Comparison of ENCODE assay signal across 13 cellular contexts in genomic region chr11:65880844-65881421, GRCh38. TPM values are rescaled to one million over a fixed set of nuclear protein-coding genes. Genes with fewer than 3 reads are reported as not detected.
DNase-seq lines count a peak whose midpoint lies in the region; ATAC-seq and TF ChIP-seq lines count a peak whose summit lies in the region.
"Had no signal": no experiment of that assay in that cellular context is flagged by ENCODE, and none has a peak within 500 bp of the region (broad histone marks: within the 10 kb centered on the region; RNA-seq: fewer than 3 reads in every experiment).

No MANE protein-coding gene starts in this region.

- WGBS in IMR-90 (ENCODE audit: extremely low coverage in 2 of 2, insufficient read length in 1 of 2), 2 experiments = 100% methylated on average over 1 of the region's 7 CpGs; no CpG with 5 or more reads in 1 of the 2 experiments

- H3K4me2 ChIP-seq in IMR-90 (ENCODE audit: low read depth, low read length) = no peak overlapping the region

- H2BK5ac ChIP-seq in IMR-90 (ENCODE audit: low read depth, low read length, poor library complexity, severe bottlenecking) = no peak overlapping the region

- peaks cover 9 to 32% of the 10 kb centered on the region in 2 experiments for H3K79me1 ChIP-seq in IMR-90 (ENCODE audit: low read depth in 1 of 2, low read length in 2 of 2)

- H3K27me3 ChIP-seq in IMR-90 (ENCODE audit: control insufficient read depth, insufficient read depth, low read length) = no peaks in the 10 kb centered on the region
- H3K27me3 ChIP-seq: testis had no signal

- no peak for TF ChIP-seq POLR2A in IMR-90 (IDR thresholded peaks at IDR 0.05; ENCODE audit: low read depth, low read length)

- H3K4me3 ChIP-seq in IMR-90 (ENCODE audit: insufficient read depth, low read depth, low read length) = no peak overlapping the region
- H3K4me3 ChIP-seq: testis had no signal

- H2BK15ac ChIP-seq in IMR-90 (ENCODE audit: low read depth, low read length) = no peak overlapping the region

- peak overlapping the region; percentile 32 for H2AFZ ChIP-seq in IMR-90 (replicated peaks; ENCODE audit: low read length, poor library complexity)

- H3K9me3 ChIP-seq in IMR-90 (ENCODE audit: control insufficient read depth, insufficient read depth, low read length) = no peaks in the 10 kb centered on the region
- H3K9me3 ChIP-seq: testis had no signal

- no peak overlapping the region for H4K5ac ChIP-seq in IMR-90 (ENCODE audit: low read depth, low read length)

- H4K20me1 ChIP-seq in IMR-90 (ENCODE audit: insufficient read depth, low read length) = peaks cover 12% of the 10 kb centered on the region; the same call in 1 of the 2 replicates

- H3K4me1 ChIP-seq in IMR-90 (ENCODE audit: control insufficient read depth, insufficient read depth, low read length) = no peaks in the 10 kb centered on the region; the same call in 1 of the 2 replicates
- H3K4me1 ChIP-seq: testis had no signal

- no peak for TF ChIP-seq CTCF in IMR-90 (conservative IDR thresholded peaks at IDR 0.05; ENCODE audit: low read depth, low read length)
- TF ChIP-seq CTCF in neural crest cell (conservative IDR thresholded peaks at IDR 0.05) = no peak

- no peak overlapping the region for H2BK120ac ChIP-seq in IMR-90 (ENCODE audit: low read depth, low read length)

- peaks cover 16% of the 10 kb centered on the region for H3K36me3 Mint-ChIP-seq in activated CD4-positive, alpha-beta T cell treated with anti-CD3 and anti-CD28 coated beads, Interleukin-2, amount 10 ng/mL, durations not matched to agents 24 days and 14 days (ENCODE audit: low read depth)
- H3K36me3 Mint-ChIP-seq in activated T-helper 17 cell treated with anti-CD3 and anti-CD28 coated beads, Interleukin-2, amount 50 U/mL, for 72 hours (ENCODE audit: low read depth) = peaks cover 27% of the 10 kb centered on the region
- peaks cover 4% of the 10 kb centered on the region for H3K36me3 Mint-ChIP-seq in neural crest cell (ENCODE audit: low read depth)

- peaks cover 34% of the 10 kb centered on the region for H3K36me3 ChIP-seq in IMR-90 (ENCODE audit: control insufficient read depth, insufficient read depth, low read length)

- POLR2A ChIA-PET in IMR-90 (lab: Charles Lee; ENCODE audit: unreplicated experiment) = no interaction called here

- peak overlapping the region in 1 of 2 experiments; percentile 28; a peak in 1 of 4 replicates for H4K8ac ChIP-seq in IMR-90 (ENCODE audit: low read depth in 2 of 2, low read length in 2 of 2)

- no peaks in the 10 kb centered on the region for H3K27me3 Mint-ChIP-seq in activated CD4-positive, alpha-beta T cell treated with anti-CD3 and anti-CD28 coated beads, Interleukin-2, amount 10 ng/mL, durations not matched to agents 24 days and 14 days
- H3K27me3 Mint-ChIP-seq in activated T-helper 17 cell treated with anti-CD3 and anti-CD28 coated beads, Interleukin-2, amount 50 U/mL, for 72 hours = no peaks in the 10 kb centered on the region
- no peaks in the 10 kb centered on the region for H3K27me3 Mint-ChIP-seq in neural crest cell (ENCODE audit: low read depth)

- H2AK5ac ChIP-seq in IMR-90 (ENCODE audit: low read depth, low read length) = peak overlapping the region; percentile 67

- peaks cover 34% of the 10 kb centered on the region for H3K4me1 Mint-ChIP-seq in activated CD4-positive, alpha-beta T cell treated with anti-CD3 and anti-CD28 coated beads, Interleukin-2, amount 10 ng/mL, durations not matched to agents 24 days and 14 days
- peaks cover 16% of the 10 kb centered on the region for H3K4me1 Mint-ChIP-seq in activated T-helper 17 cell treated with anti-CD3 and anti-CD28 coated beads, Interleukin-2, amount 50 U/mL, for 72 hours
- H3K4me1 Mint-ChIP-seq in neural crest cell = peaks cover 6% of the 10 kb centered on the region

- ATAC-seq in IMR-90 (ENCODE audit: low read depth) = no peak
- ATAC-seq in activated T-helper 17 cell treated with anti-CD3 and anti-CD28 coated beads, Interleukin-2, amount 50 U/mL, for 72 hours (replicated peaks) = peak; percentile 37
- ATAC-seq in HG02973 (IDR thresholded peaks at IDR 0.05; ENCODE audit: unreplicated experiment) = no peak

- 0 out of 2 replicates have a peak overlapping the region, but pooled peaks have one; percentile 21 for H3K14ac ChIP-seq in IMR-90 (replicated peaks; ENCODE audit: low read depth, low read length)

- no peak overlapping the region for H2BK20ac ChIP-seq in IMR-90 (ENCODE audit: low read depth, low read length)

- no peaks in the 10 kb centered on the region for H3K9me3 Mint-ChIP-seq in activated CD4-positive, alpha-beta T cell treated with anti-CD3 and anti-CD28 coated beads, Interleukin-2, amount 10 ng/mL, durations not matched to agents 24 days and 14 days
- no peaks in the 10 kb centered on the region for H3K9me3 Mint-ChIP-seq in activated T-helper 17 cell treated with anti-CD3 and anti-CD28 coated beads, Interleukin-2, amount 50 U/mL, for 72 hours
- no peaks in the 10 kb centered on the region for H3K9me3 Mint-ChIP-seq in neural crest cell

- no peak overlapping the region for H3K56ac ChIP-seq in IMR-90 (ENCODE audit: extremely low read depth, insufficient read depth, low read length)

- H3K4me3 Mint-ChIP-seq in activated CD4-positive, alpha-beta T cell treated with anti-CD3 and anti-CD28 coated beads, Interleukin-2, amount 10 ng/mL, durations not matched to agents 24 days and 14 days = peak overlapping the region; percentile 13
- peak overlapping the region; percentile 66 for H3K4me3 Mint-ChIP-seq in activated T-helper 17 cell treated with anti-CD3 and anti-CD28 coated beads, Interleukin-2, amount 50 U/mL, for 72 hours
- H3K4me3 Mint-ChIP-seq in neural crest cell = peak overlapping the region; percentile 62

- H3K27ac ChIP-seq in IMR-90 (ENCODE audit: insufficient read depth, low read length) = no peak overlapping the region
- H3K27ac ChIP-seq: epithelial cell of prostate, testis had no signal

- H3K9me1 ChIP-seq in IMR-90 (ENCODE audit: insufficient read depth, low read length) = peaks cover 8% of the 10 kb centered on the region

- intact Hi-C loops in activated CD4-positive, alpha-beta T cell treated with anti-CD3 and anti-CD28 coated beads, Interleukin-2, amount 10 ng/mL, durations not matched to agents 24 days and 14 days (cut with micrococcal nuclease) = no loop called here
- intact Hi-C loops in IMR-90 (cut with micrococcal nuclease) = no loop called here

- CTCF ChIA-PET in IMR-90 (lab: Yijun Ruan, JAX) = no interaction called here

- no peak overlapping the region for H3K18ac ChIP-seq in IMR-90 (ENCODE audit: low read depth, low read length)

- TF ChIP-seq RAD21 in IMR-90 (IDR thresholded peaks at IDR 0.05; ENCODE audit: low read length) = no peak

- dilution Hi-C loops in IMR-90 (cut with HindIII; ENCODE audit: low sequenced_read_pairs, unreplicated experiment) = no loop called here

- peak overlapping the region; percentile 59; the same call in 1 of the 2 replicates for H3K23ac ChIP-seq in IMR-90 (ENCODE audit: low read depth, low read length)

- DNase-seq in activated CD4-positive, alpha-beta T cell treated with anti-CD3 and anti-CD28 coated beads, Interleukin-2, amount 10 ng/mL, durations not matched to agents 24 days and 14 days = peak; percentile 70
- no peak for DNase-seq in activated CD4-positive, alpha-beta T cell treated with anti-CD3 and anti-CD28 coated beads for 1 hour
- no peak for DNase-seq in IMR-90
- DNase-seq in neural crest cell (ENCODE audit: low read depth, low spot score) = no peak
- DNase-seq in NOMO-1 (lab: John Stamatoyannopoulos, UW; ENCODE audit: unreplicated experiment in 2 of 2) = no peak
- no peak for DNase-seq in D341Med (ENCODE audit: low spot score)
- DNase-seq: activated CD4-positive, CD25-positive, alpha-beta regulatory T cell; Calu3; testis had no signal

- no TSS peak for BruUV-seq in IMR-90 (replicated peaks; lab: Mats Ljungman, UMichigan)

- no peak overlapping the region for H4K91ac ChIP-seq in IMR-90 (ENCODE audit: insufficient read depth, low read depth, low read length)

- H2AK9ac ChIP-seq in IMR-90 (replicated peaks; ENCODE audit: low read depth, low read length, poor library complexity) = no peak overlapping the region

- H3K4ac ChIP-seq in IMR-90 (ENCODE audit: low read depth, low read length) = 0 out of 2 replicates have a peak overlapping the region, but pooled peaks have one; percentile 3

- no peak overlapping the region for H3K9ac ChIP-seq in IMR-90 (ENCODE audit: low read depth, low read length)

- in situ Hi-C loops in IMR-90 (cut with MboI; ENCODE audit: low sequenced_read_pairs) = loop anchor here (5.0 kb wide), 1 partner anchor 106 kb away; no protein-coding TSS in a partner anchor

- H3K27ac Mint-ChIP-seq in activated CD4-positive, alpha-beta T cell treated with anti-CD3 and anti-CD28 coated beads, Interleukin-2, amount 10 ng/mL, durations not matched to agents 24 days and 14 days = peak overlapping the region; percentile 43
- peak overlapping the region; percentile 90 for H3K27ac Mint-ChIP-seq in activated T-helper 17 cell treated with anti-CD3 and anti-CD28 coated beads, Interleukin-2, amount 50 U/mL, for 72 hours
- no peak overlapping the region for H3K27ac Mint-ChIP-seq in neural crest cell (ENCODE audit: unreplicated experiment)

RNA-seq across cellular contexts. Expression of gene CTSW, which starts 1.3 kb away (rescaled TPM):
- total RNA-seq in activated CD4-positive, alpha-beta T cell treated with anti-CD3 and anti-CD28 coated beads, Interleukin-2, amount 10 ng/mL, durations not matched to agents 24 days and 14 days = 4.9 and 7.5 TPM in 2 replicates
- total RNA-seq in IMR-90 (2012; rRNA removed) (0.18 TPM in 1 of 2 replicates, not detected in the other), neural crest cell (not detected in 2 replicates)
- polyA plus RNA-seq in IMR-90 (2012; rRNA removed) = 0.07 and 0.23 TPM in 2 replicates
- polyA plus RNA-seq in IMR-90 (2012; cell fraction: cytosol; rRNA removed) = 0.08 and 0.39 TPM in 2 replicates
- 0.23 and 0.34 TPM in 2 replicates for polyA plus RNA-seq in IMR-90 (2012; cell fraction: nucleus; rRNA removed; ENCODE audit: low replicate concordance)
- 10 to 100 TPM in 1 of 2 donors, 1 to 10 TPM in 1; 5.4 to 23.6 TPM for total RNA-seq in activated T-helper 17 cell treated with anti-CD3 and anti-CD28 coated beads, Interleukin-2, amount 50 U/mL, for 72 hours
- total RNA-seq: Calu3, kidney epithelial cell had no signal

RNA-seq across cellular contexts. Expression of gene FIBP, which starts 7.3 kb away (rescaled TPM):
- 91.0 and 95.7 TPM in 2 replicates for total RNA-seq in activated CD4-positive, alpha-beta T cell treated with anti-CD3 and anti-CD28 coated beads, Interleukin-2, amount 10 ng/mL, durations not matched to agents 24 days and 14 days
- total RNA-seq in IMR-90 (2012; rRNA removed) (119 and 182 TPM in 2 replicates), neural crest cell (88.1 and 90.0 TPM in 2 replicates)
- polyA plus RNA-seq in IMR-90 (2012; rRNA removed) = 141 and 163 TPM in 2 replicates
- polyA plus RNA-seq in IMR-90 (2012; cell fraction: cytosol; rRNA removed) = 98.5 and 183 TPM in 2 replicates
- polyA plus RNA-seq in IMR-90 (2012; cell fraction: nucleus; rRNA removed; ENCODE audit: low replicate concordance) = 96.1 and 215 TPM in 2 replicates
- total RNA-seq in activated T-helper 17 cell treated with anti-CD3 and anti-CD28 coated beads, Interleukin-2, amount 50 U/mL, for 72 hours = 100 to 1,000 TPM in 1 of 2 donors, 10 to 100 TPM in 1; 75.8 to 102 TPM

RNA-seq across cellular contexts. Expression of gene EFEMP2, which starts 8.3 kb away (rescaled TPM):
- total RNA-seq in activated CD4-positive, alpha-beta T cell treated with anti-CD3 and anti-CD28 coated beads, Interleukin-2, amount 10 ng/mL, durations not matched to agents 24 days and 14 days = 8.4 and 9.1 TPM in 2 replicates
- 62.7 and 69.2 TPM in 2 replicates for total RNA-seq in IMR-90 (2012; rRNA removed)
- polyA plus RNA-seq in IMR-90 (2012; rRNA removed) = 431 and 601 TPM in 2 replicates
- 324 and 587 TPM in 2 replicates for polyA plus RNA-seq in IMR-90 (2012; cell fraction: cytosol; rRNA removed)
- 557 and 1,096 TPM in 2 replicates for polyA plus RNA-seq in IMR-90 (2012; cell fraction: nucleus; rRNA removed; ENCODE audit: low replicate concordance)
- total RNA-seq in activated T-helper 17 cell treated with anti-CD3 and anti-CD28 coated beads, Interleukin-2, amount 50 U/mL, for 72 hours = 10 to 100 TPM; 11.5 to 76.3 TPM
- 36.0 and 38.0 TPM in 2 replicates for total RNA-seq in neural crest cell

RNA-seq across cellular contexts. Expression of gene CCDC85B, which starts 9.5 kb away (rescaled TPM):
- 62.2 and 62.5 TPM in 2 replicates for total RNA-seq in activated CD4-positive, alpha-beta T cell treated with anti-CD3 and anti-CD28 coated beads, Interleukin-2, amount 10 ng/mL, durations not matched to agents 24 days and 14 days
- total RNA-seq in IMR-90 (2012; rRNA removed) (17.6 and 21.9 TPM in 2 replicates), neural crest cell (29.3 and 29.4 TPM in 2 replicates)
- polyA plus RNA-seq in IMR-90 (2012; rRNA removed) = 35.4 and 62.1 TPM in 2 replicates
- polyA plus RNA-seq in IMR-90 (2012; cell fraction: cytosol; rRNA removed) = 125 and 188 TPM in 2 replicates
- 18.5 and 49.8 TPM in 2 replicates for polyA plus RNA-seq in IMR-90 (2012; cell fraction: nucleus; rRNA removed; ENCODE audit: low replicate concordance)
- 10 to 100 TPM; 21.0 to 37.2 TPM for total RNA-seq in activated T-helper 17 cell treated with anti-CD3 and anti-CD28 coated beads, Interleukin-2, amount 50 U/mL, for 72 hours

RNA-seq across cellular contexts. Expression of gene FOSL1, which starts 19.3 kb away (rescaled TPM):
- 32.1 and 32.9 TPM in 2 replicates for total RNA-seq in activated CD4-positive, alpha-beta T cell treated with anti-CD3 and anti-CD28 coated beads, Interleukin-2, amount 10 ng/mL, durations not matched to agents 24 days and 14 days
- total RNA-seq in IMR-90 (2012; rRNA removed) = 17.2 and 26.1 TPM in 2 replicates
- 97.4 and 107 TPM in 2 replicates for polyA plus RNA-seq in IMR-90 (2012; rRNA removed)
- 49.5 and 52.7 TPM in 2 replicates for polyA plus RNA-seq in IMR-90 (2012; cell fraction: cytosol; rRNA removed)
- polyA plus RNA-seq in IMR-90 (2012; cell fraction: nucleus; rRNA removed; ENCODE audit: low replicate concordance) = 81.8 and 101 TPM in 2 replicates
- total RNA-seq in activated T-helper 17 cell treated with anti-CD3 and anti-CD28 coated beads, Interleukin-2, amount 50 U/mL, for 72 hours = 10 to 100 TPM; 18.7 to 24.8 TPM
- 4.2 and 4.7 TPM in 2 replicates for total RNA-seq in neural crest cell

Comparison
In these comparisons a context has a peak if more than half of its experiments do, and no peak if none do; other contexts are left out.
1. H3K4me3 Mint-ChIP-seq: peak in every context shown above with its lines; median percentile 66 in activated T-helper 17 cell treated with anti-CD3 and anti-CD28 coated beads, Interleukin-2, amount 50 U/mL, for 72 hours; 62 in neural crest cell; 13 in activated CD4-positive, alpha-beta T cell treated with anti-CD3 and anti-CD28 coated beads, Interleukin-2, amount 10 ng/mL, durations not matched to agents 24 days and 14 days.